7 cellular contexts compared by ENCODE assay signal in genomic region chr17:50213026-50214015, GRCh38. TPM values are rescaled to one million over a fixed set of nuclear protein-coding genes. Genes with fewer than 3 reads are reported as not detected.
DNase-seq lines count a peak whose midpoint lies in the region; ATAC-seq, FAIRE-seq and TF ChIP-seq lines count a peak whose summit lies in the region.

No MANE protein-coding gene starts in this region.

- H3K36me3 Mint-ChIP-seq in astrocyte (ENCODE audit: low read depth, unreplicated experiment) (peaks cover 5% of the 10 kb centered on the region), progenitor cell of endocrine pancreas (ENCODE audit: insufficient read depth) (no peaks in the 10 kb centered on the region)

- H4K20me1 ChIP-seq in MM.1S (ENCODE audit: insufficient read depth, low read length) (no peaks in the 10 kb centered on the region), astrocyte (ENCODE audit: insufficient read depth, low read length) (no peaks in the 10 kb centered on the region)

- H3K4me1 ChIP-seq in MM.1S (ENCODE audit: low read length) (peaks cover 11% of the 10 kb centered on the region), astrocyte (ENCODE audit: insufficient read depth, low read length) (peaks cover 67% of the 10 kb centered on the region)

- H3F3A ChIP-seq in MM.1S (ENCODE audit: insufficient read depth, low read length) = no peaks in the 10 kb centered on the region

- FAIRE-seq in astrocyte (lab: Jason Lieb, UNC) = no peak

- peaks cover 76% of the 10 kb centered on the region for H3K4me1 Mint-ChIP-seq in astrocyte (ENCODE audit: low read depth, unreplicated experiment)
- peaks cover 31% of the 10 kb centered on the region for H3K4me1 Mint-ChIP-seq in progenitor cell of endocrine pancreas (ENCODE audit: low read depth)

- DNase-seq in MM.1S (peak; percentile 86), astrocyte (ENCODE audit: low read depth) (peak; percentile 28), DMS53 treated with DMSO at 0.1 percent for 48 hours (lab: John Stamatoyannopoulos, UW; ENCODE audit: unreplicated experiment) (no peak), progenitor cell of endocrine pancreas (ENCODE audit: low spot score, unreplicated experiment) (no peak)
- DNase-seq in stimulated activated CD8-positive, alpha-beta memory T cell treated with anti-CD3 and anti-CD28 coated beads, Interleukin-12 subunit alpha, Interleukin-12 subunit beta, amount 100 ng/mL, for 1 hour (ENCODE audit: low read depth) = peak; percentile 12

- H3K9me3 ChIP-seq in MM.1S (replicated peaks; ENCODE audit: insufficient read depth, low read length) (no peaks in the 10 kb centered on the region), astrocyte (ENCODE audit: insufficient read depth, low read depth, low read length) (no peaks in the 10 kb centered on the region)

- H3K36me3 ChIP-seq in MM.1S (replicated peaks; ENCODE audit: insufficient read depth, low read length) (no peaks in the 10 kb centered on the region), astrocyte (ENCODE audit: insufficient read depth, low read length) (no peaks in the 10 kb centered on the region)

- H3K9me3 Mint-ChIP-seq in astrocyte (ENCODE audit: unreplicated experiment) (no peaks in the 10 kb centered on the region), progenitor cell of endocrine pancreas (ENCODE audit: low read depth) (no peaks in the 10 kb centered on the region)

- peak overlapping the region; percentile 50 for H3K4me3 Mint-ChIP-seq in astrocyte (ENCODE audit: unreplicated experiment)
- H3K4me3 Mint-ChIP-seq in progenitor cell of endocrine pancreas (ENCODE audit: low read depth) = no peak overlapping the region

- TF ChIP-seq CTCF in MM.1S (IDR thresholded peaks at IDR 0.05; ENCODE audit: low read length) (no peak; the same call in 1 of the 2 replicates), astrocyte (IDR thresholded peaks at IDR 0.05; ENCODE audit: insufficient read depth, low read depth, low read length) (peak; percentile 15), progenitor cell of endocrine pancreas (IDR thresholded peaks at IDR 0.05; ENCODE audit: unreplicated experiment) (no peak)

- H3K27me3 Mint-ChIP-seq in astrocyte (ENCODE audit: low read depth, unreplicated experiment) = no peaks in the 10 kb centered on the region
- H3K27me3 Mint-ChIP-seq in progenitor cell of endocrine pancreas = peaks cover 18% of the 10 kb centered on the region

- H3K79me2 ChIP-seq in MM.1S (ENCODE audit: low read length) (no peaks in the 10 kb centered on the region), astrocyte (ENCODE audit: insufficient read depth, low read length) (peaks cover 22% of the 10 kb centered on the region)

- H3K27ac ChIP-seq in MM.1S (ENCODE audit: low read length) (no peak overlapping the region), astrocyte (ENCODE audit: low read depth, low read length) (no peak overlapping the region)

- H3K9ac ChIP-seq in MM.1S (ENCODE audit: low read length) = no peak overlapping the region
- H3K9ac ChIP-seq in astrocyte (ENCODE audit: low read length) = no peak overlapping the region

- H3K27ac Mint-ChIP-seq in astrocyte (ENCODE audit: unreplicated experiment) (peak overlapping the region; percentile 41), progenitor cell of endocrine pancreas (no peak overlapping the region)

- no peak overlapping the region for H2AFZ ChIP-seq in MM.1S (ENCODE audit: low read length)
- no peak overlapping the region for H2AFZ ChIP-seq in astrocyte (ENCODE audit: low read depth, low read length)

- peaks cover 18% of the 10 kb centered on the region for H3K27me3 ChIP-seq in MM.1S (replicated peaks; ENCODE audit: insufficient read depth, low read length)
- H3K27me3 ChIP-seq in astrocyte (ENCODE audit: insufficient read depth, low read length) = no peaks in the 10 kb centered on the region

- peak; percentile 62 for ATAC-seq in GM18499 (IDR thresholded peaks at IDR 0.05; ENCODE audit: insufficient read depth, unreplicated experiment)
- ATAC-seq in GM21515 (IDR thresholded peaks at IDR 0.05; ENCODE audit: unreplicated experiment) = peak; percentile 67

- H3K4me2 ChIP-seq in MM.1S (ENCODE audit: low read depth, low read length) (0 out of 2 replicates have a peak overlapping the region, but pooled peaks have one; percentile 6), astrocyte (ENCODE audit: low read length) (no peak overlapping the region)

- H3K9me2 ChIP-seq in MM.1S (replicated peaks; ENCODE audit: insufficient read depth, low read length) = no peaks in the 10 kb centered on the region

- no peak overlapping the region for H3K4me3 ChIP-seq in MM.1S (ENCODE audit: low read length)
- no peak overlapping the region for H3K4me3 ChIP-seq in astrocyte (ENCODE audit: insufficient read depth, low read depth, low read length)

RNA-seq across cellular contexts. Expression of gene COL1A1, which starts 11.9 kb away (rescaled TPM):
- total RNA-seq in astrocyte (12,796 and 18,656 TPM in 2 replicates), progenitor cell of endocrine pancreas (26.7 and 38.4 TPM in 2 replicates)

RNA-seq across cellular contexts. Expression of gene SGCA, which starts 47.5 kb away (rescaled TPM):
- total RNA-seq in astrocyte (0.32 TPM in 1 of 2 replicates, not detected in the other), progenitor cell of endocrine pancreas (not detected in 2 replicates)

Comparison
In these comparisons a context has a peak if more than half of its experiments do, and no peak if none do; other contexts are left out.
1. DNase-seq: peak in MM.1S (single experiment), astrocyte (single experiment) and stimulated activated CD8-positive, alpha-beta memory T cell treated with anti-CD3 and anti-CD28 coated beads, Interleukin-12 subunit alpha, Interleukin-12 subunit beta, amount 100 ng/mL, for 1 hour (single experiment); none in DMS53 treated with DMSO at 0.1 percent for 48 hours (single experiment) and progenitor cell of endocrine pancreas (single experiment).
2. RNA of gene COL1A1, which starts 11.9 kb away (total RNA-seq): 12,796 to 18,656 TPM in astrocyte; 26.7 to 38.4 TPM in progenitor cell of endocrine pancreas; every median in the first group is over 100 times any median in the second.